In the genomic region with DNA sequence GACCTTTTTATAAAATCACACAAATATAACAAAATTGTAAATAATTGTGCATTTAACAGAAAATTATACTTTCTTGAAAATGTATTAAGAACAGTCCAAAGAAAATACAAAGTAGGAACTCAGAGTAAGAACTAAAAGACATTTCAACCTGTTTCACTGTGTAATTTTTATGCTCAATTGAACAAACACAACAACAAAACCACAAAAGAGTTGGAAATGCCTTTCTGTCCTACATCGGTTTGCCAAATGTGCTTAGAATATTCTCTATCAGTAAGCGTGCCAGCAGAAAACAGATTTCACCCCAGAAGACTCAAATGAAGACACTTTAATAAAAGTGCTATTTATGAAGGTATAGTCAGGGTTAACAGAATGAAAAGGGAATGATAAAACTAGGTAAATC, we compare ENCODE assay signal across 25 cellular contexts.
"Had no signal": no experiment of that assay in that cellular context is flagged by ENCODE, and none has a peak within 500 bp of the region (broad histone marks: within the 10 kb centered on the region; RNA-seq: fewer than 3 reads in every experiment).

No MANE protein-coding gene starts in this region.

- H3K27me3 ChIP-seq: adrenal gland, ascending aorta, colonic mucosa, esophagus squamous epithelium, ovary, right atrium auricular region, vagina had no signal

- H3K27ac Mint-ChIP-seq: activated CD4-positive, alpha-beta T cell treated with anti-CD3 and anti-CD28 coated beads, Interleukin-2, amount 10 ng/mL, durations not matched to agents 7 days and 5 days; activated naive CD8-positive, alpha-beta T cell; activated T-cell treated with anti-CD3 and anti-CD28 coated beads, Interleukin-2, amount 50 U/mL, for 24 hours; activated T-helper 17 cell treated with anti-CD3 and anti-CD28 coated beads, Interleukin-2, amount 50 U/mL, for 72 hours; naive B cell; T-helper 2 cell treated with Interferon-gamma antibody and Interleukin-4, amounts not matched to agents 5 μg/mL and 100 μg/mL, for 36 hours; type B pancreatic cell had no signal

- H3K27me3 Mint-ChIP-seq: activated CD4-positive, alpha-beta T cell treated with anti-CD3 and anti-CD28 coated beads, Interleukin-2, amount 10 ng/mL, durations not matched to agents 7 days and 5 days; activated naive CD8-positive, alpha-beta T cell; activated T-cell treated with anti-CD3 and anti-CD28 coated beads, Interleukin-2, amount 50 U/mL, for 24 hours; activated T-helper 17 cell treated with anti-CD3 and anti-CD28 coated beads, Interleukin-2, amount 50 U/mL, for 72 hours; type B pancreatic cell had no signal

- H3K27ac ChIP-seq: adrenal gland, ascending aorta, colonic mucosa, dorsolateral prefrontal cortex, esophagus squamous epithelium, lower lobe of right lung, ovary, prostate gland, right atrium auricular region, thoracic aorta, vagina, VCaP had no signal

- H3K4me3 Mint-ChIP-seq: activated CD4-positive, alpha-beta T cell treated with anti-CD3 and anti-CD28 coated beads, Interleukin-2, amount 10 ng/mL, durations not matched to agents 7 days and 5 days; activated naive CD8-positive, alpha-beta T cell; activated T-cell treated with anti-CD3 and anti-CD28 coated beads, Interleukin-2, amount 50 U/mL, for 24 hours; activated T-helper 17 cell treated with anti-CD3 and anti-CD28 coated beads, Interleukin-2, amount 50 U/mL, for 72 hours; naive B cell; T-helper 2 cell treated with Interferon-gamma antibody and Interleukin-4, amounts not matched to agents 5 μg/mL and 100 μg/mL, for 36 hours; type B pancreatic cell had no signal

- H3K4me3 ChIP-seq: adrenal gland, ascending aorta, colonic mucosa, dorsolateral prefrontal cortex, esophagus squamous epithelium, lower lobe of right lung, ovary, prostate gland, right atrium auricular region, thoracic aorta, vagina had no signal

- H3K36me3 ChIP-seq: adrenal gland, ascending aorta, colonic mucosa, esophagus squamous epithelium, lower lobe of right lung, ovary, prostate gland, right atrium auricular region, thoracic aorta, vagina had no signal

- H3K4me1 ChIP-seq: adrenal gland, colonic mucosa, lower lobe of right lung, prostate gland, right atrium auricular region, vagina had no signal

- H3K4me1 Mint-ChIP-seq: activated CD4-positive, alpha-beta T cell treated with anti-CD3 and anti-CD28 coated beads, Interleukin-2, amount 10 ng/mL, durations not matched to agents 7 days and 5 days; activated T-helper 17 cell treated with anti-CD3 and anti-CD28 coated beads, Interleukin-2, amount 50 U/mL, for 72 hours; naive B cell had no signal

- DNase-seq: activated CD4-positive, alpha-beta T cell treated with anti-CD3 and anti-CD28 coated beads, Interleukin-2, amount 10 ng/mL, durations not matched to agents 7 days and 5 days; activated CD4-positive, CD25-positive, alpha-beta regulatory T cell treated with anti-CD3 and anti-CD28 coated beads, Interleukin-2, amount 50 U/mL, for 72 hours; activated T-cell treated with anti-CD3 and anti-CD28 coated beads, Interleukin-2, amount 50 U/mL, for 24 hours; adrenal gland; colonic mucosa; dorsolateral prefrontal cortex; esophagus squamous epithelium; foreskin fibroblast; kidney; lower lobe of right lung; naive B cell; ovary; stimulated activated CD4-positive, alpha-beta T cell treated with anti-CD3 and anti-CD28 coated beads, Interleukin-4, amount 100 ng/mL, for 24 hours; stimulated activated naive CD4-positive, alpha-beta T cell treated with Interleukin-2 at 50 U/mL for 16 hours had no signal

- H3K36me3 Mint-ChIP-seq: activated naive CD8-positive, alpha-beta T cell; naive B cell; type B pancreatic cell had no signal

- ATAC-seq: activated T-helper 17 cell treated with anti-CD3 and anti-CD28 coated beads, Interleukin-2, amount 50 U/mL, for 72 hours; left lobe of liver; lower lobe of right lung had no signal

- H3K9me3 Mint-ChIP-seq: activated CD4-positive, alpha-beta T cell treated with anti-CD3 and anti-CD28 coated beads, Interleukin-2, amount 10 ng/mL, durations not matched to agents 7 days and 5 days; naive B cell; type B pancreatic cell had no signal
